In the genomic region with DNA sequence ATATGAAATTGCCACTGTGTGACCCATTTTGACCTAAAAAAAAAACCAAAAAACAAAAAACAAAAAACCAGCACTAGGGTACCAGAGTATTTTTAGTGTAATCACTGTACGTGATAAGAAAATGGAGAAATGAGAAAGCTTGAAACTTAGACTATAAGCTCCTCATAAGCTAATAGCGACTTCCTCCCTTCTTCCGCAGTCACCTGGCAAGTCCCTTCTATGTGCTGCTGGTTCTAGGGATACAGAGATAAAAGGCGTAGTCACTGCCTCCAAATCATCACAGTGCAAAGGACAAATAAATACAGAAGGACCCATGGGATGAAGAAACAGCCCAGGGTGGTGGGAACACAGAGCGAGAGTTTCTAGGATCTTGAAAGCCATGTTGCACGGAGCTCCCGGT, we compare ENCODE assay signal across 22 cellular contexts.
"Had no signal": no experiment of that assay in that cellular context is flagged by ENCODE, and none has a peak within 500 bp of the region (broad histone marks: within the 10 kb centered on the region; RNA-seq: fewer than 3 reads in every experiment).

No MANE protein-coding gene starts in this region.

- FAIRE-seq: bronchial epithelial cell, islet of Langerhans had no signal

- H3K36me3 ChIP-seq: colonic mucosa, esophagus squamous epithelium, gastrocnemius medialis, right lobe of liver, thyroid gland, upper lobe of right lung had no signal

- H3K9me3 ChIP-seq: colonic mucosa, esophagus squamous epithelium, gastrocnemius medialis, right lobe of liver, thyroid gland, upper lobe of right lung had no signal

- DNase-seq: activated CD4-positive, alpha-beta T cell treated with anti-CD3 and anti-CD28 coated beads, Interleukin-2, amount 50 U/mL, for 4 hours; activated CD8-positive, alpha-beta memory T cell treated with anti-CD3 and anti-CD28 coated beads for 24 hours; activated CD8-positive, alpha-beta memory T cell treated with anti-CD3 and anti-CD28 coated beads, Interleukin-2, amount 50 U/mL, for 4 hours; activated effector memory CD4-positive, alpha-beta T cell treated with Interleukin-2 at 50 U/mL for 16 hours; activated naive CD4-positive, alpha-beta T cell treated with anti-CD3 and anti-CD28 coated beads for 36 hours; activated naive CD8-positive, alpha-beta T cell treated with anti-CD3 and anti-CD28 coated beads, Interleukin-2, amount 10 ng/mL, durations not matched to agents 7 days and 5 days; activated T-cell treated with anti-CD3 and anti-CD28 coated beads, Interleukin-2, amount 50 U/mL, for 24 hours; amniotic stem cell; colonic mucosa; esophagus squamous epithelium; gastrocnemius medialis; hypothalamus; nephron progenitor cell; posterior cingulate gyrus; right lobe of liver; stimulated activated CD4-positive, alpha-beta T cell treated with anti-CD3 and anti-CD28 coated beads, Interleukin-1b, Interleukin-23, amount 100 ng/mL, for 48 hours; substantia nigra; thyroid gland; upper lobe of right lung had no signal

- H3K27me3 ChIP-seq: colonic mucosa, gastrocnemius medialis, right lobe of liver, thyroid gland, upper lobe of right lung had no signal

- ATAC-seq: gastrocnemius medialis, upper lobe of right lung had no signal

- H3K4me1 ChIP-seq: colonic mucosa, esophagus squamous epithelium, right lobe of liver, upper lobe of right lung had no signal

- H3K27ac ChIP-seq: colonic mucosa, esophagus squamous epithelium, gastrocnemius medialis, right lobe of liver, skin epidermis, thyroid gland, upper lobe of right lung had no signal

- H3K4me3 ChIP-seq: colonic mucosa, esophagus squamous epithelium, gastrocnemius medialis, right lobe of liver, skin epidermis, thyroid gland, upper lobe of right lung had no signal
